ENCODE assay signal across 1 cellular context in the genomic region with DNA sequence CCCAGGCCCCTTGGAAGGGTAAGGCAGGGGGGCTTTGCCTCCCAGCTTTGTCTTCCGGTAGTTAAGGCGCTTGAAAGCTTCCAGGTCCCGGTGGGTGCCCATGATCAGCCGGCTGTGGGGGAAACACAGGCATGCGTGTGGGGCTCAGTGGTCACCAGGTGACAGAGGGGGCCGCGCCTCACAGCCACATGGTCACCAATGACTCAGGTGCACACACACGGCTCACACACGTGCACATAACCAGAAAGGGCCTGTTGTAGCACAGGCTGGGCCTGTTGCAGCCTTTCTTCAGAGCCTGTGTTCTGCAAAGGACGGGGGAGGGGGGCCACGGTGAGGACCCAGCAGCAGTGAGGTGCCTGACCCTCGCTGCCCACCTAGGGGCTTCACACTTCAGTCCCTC.
TF ChIP-seq lines count a peak whose summit lies in the region.

No MANE protein-coding gene starts in this region.

TF ChIP-seq in HepG2, 621 proteins besides CTCF, POLR2A, EP300 and RAD21:
- TF ChIP-seq REST (IDR thresholded peaks at IDR 0.05; ENCODE audit: borderline replicate concordance in 1 of 2, low read depth in 1 of 2, low read length in 2 of 2) (no peak), MNT (IDR thresholded peaks at IDR 0.05) (peak; percentile 76), ZBTB20 (CRISPR knock-in tag; IDR thresholded peaks at IDR 0.05; ENCODE audit: borderline replicate concordance, low read depth) (no peak), GABPB1 (CRISPR knock-in tag; IDR thresholded peaks at IDR 0.05) (peak; percentile 18; the same call in 1 of the 2 replicates)
